ENCODE assay signal across 15 cellular contexts in genomic region chr4:151798678-151799416, GRCh38. TPM values are rescaled to one million over a fixed set of nuclear protein-coding genes. Genes with fewer than 3 reads are reported as not detected.
DNase-seq lines count a peak whose midpoint lies in the region; ATAC-seq, FAIRE-seq and TF ChIP-seq lines count a peak whose summit lies in the region.
"Had no signal": no experiment of that assay in that cellular context is flagged by ENCODE, and none has a peak within 500 bp of the region (broad histone marks: within the 10 kb centered on the region; RNA-seq: fewer than 3 reads in every experiment).

No MANE protein-coding gene starts in this region.

- peak; percentile 25 to 59; a peak in 2 of 4 replicates for TF ChIP-seq EP300 in GM12878 (IDR thresholded peaks at IDR 0.05; ENCODE audit: borderline replicate concordance in 1 of 2, control insufficient read depth in 1 of 2, low read depth in 2 of 2, low read length in 2 of 2)

- H3K4me3 ChIP-seq in GM12878 (no peak overlapping the region), brain microvascular endothelial cell (ENCODE audit: low read depth, low read length) (no peak overlapping the region)
- H3K4me3 ChIP-seq: right lobe of liver, stomach had no signal

- H3K27ac ChIP-seq in GM12878 (ENCODE audit: control insufficient read depth, insufficient read depth) (no peak overlapping the region; the same call in 1 of the 2 replicates), brain microvascular endothelial cell (no peak overlapping the region), H9 (ENCODE audit: insufficient read length, low read depth, low read length) (no peak overlapping the region)
- H3K27ac ChIP-seq: right lobe of liver, stomach had no signal

- no peaks in the 10 kb centered on the region for H3K79me1 ChIP-seq in H9 (ENCODE audit: insufficient read depth, low read depth, low read length, poor library complexity, severe bottlenecking)

- H3T11ph ChIP-seq in H9 (ENCODE audit: low read length): no peak overlapping the region

- H3K79me2 ChIP-seq in GM12878 (ENCODE audit: control insufficient read depth, insufficient read depth, low read length): no peaks in the 10 kb centered on the region
- H3K79me2 ChIP-seq in H9 (ENCODE audit: insufficient read depth, low read length): no peaks in the 10 kb centered on the region

- H2BK5ac ChIP-seq in H9 (ENCODE audit: insufficient read length, low read length): no peak overlapping the region

- peaks cover 12 to 23% of the 10 kb centered on the region in 2 experiments; a peak in 3 of 4 replicates for H3K4me1 Mint-ChIP-seq in H9

- H3K14ac ChIP-seq in H9 (ENCODE audit: insufficient read depth, low read length): no peak overlapping the region

- peaks cover 0 to 3% of the 10 kb centered on the region in 2 experiments; a peak in 1 of 5 replicates for H3K9me3 Mint-ChIP-seq in H9
- H3K9me3 Mint-ChIP-seq: activated naive CD4-positive, alpha-beta T cell treated with anti-CD3 and anti-CD28 coated beads for 36 hours; endodermal cell had no signal

- no peak overlapping the region for H3K56ac ChIP-seq in H9 (ENCODE audit: insufficient read length, low read depth, low read length)

- no peak overlapping the region for H2BK120ac ChIP-seq in H9 (ENCODE audit: low read depth, low read length, poor library complexity, severe bottlenecking)

- H3K18ac ChIP-seq in H9 (ENCODE audit: insufficient read length, low read depth, low read length): no peak overlapping the region

- no peak overlapping the region for H2AK5ac ChIP-seq in H9 (ENCODE audit: insufficient read length, low read length)

- H4K8ac ChIP-seq in H9 (replicated peaks; ENCODE audit: insufficient read length, low read depth, low read length): no peak overlapping the region

- ATAC-seq in GM19455 (IDR thresholded peaks at IDR 0.05; ENCODE audit: unreplicated experiment): peak; percentile 66
- ATAC-seq in HG03060 (IDR thresholded peaks at IDR 0.05; ENCODE audit: low read depth, unreplicated experiment): peak; percentile 77
- peak; percentile 84 for ATAC-seq in GM12878
- ATAC-seq: right lobe of liver had no signal

- H3K9ac ChIP-seq in GM12878 (ENCODE audit: control insufficient read depth, insufficient read depth, low read length) (no peak overlapping the region), H9 (ENCODE audit: extremely low read depth, insufficient read length, low read length) (no peak overlapping the region)

- DNase-seq in GM12892 (ENCODE audit: insufficient read length) (no peak), GM12878 (ENCODE audit: low read depth, low spot score) (peak; percentile 57), NCI-H2029 treated with DMSO at 0.1 percent for 48 hours (lab: John Stamatoyannopoulos, UW) (no peak), globus pallidus (ENCODE audit: low spot score) (no peak), brain microvascular endothelial cell (no peak), H9 (no peak)
- DNase-seq: activated naive CD4-positive, alpha-beta T cell treated with anti-CD3 and anti-CD28 coated beads for 36 hours; CD4-positive, CD25-positive, alpha-beta regulatory T cell; endodermal cell; NCI-H446; right lobe of liver; stomach; T-helper 2 cell had no signal

- in situ Hi-C loops in GM12878 (cut with MboI): no loop called here
- in situ Hi-C loops in brain microvascular endothelial cell (cut with HindIII; ENCODE audit: low pct_ligation_motif_present, low sequenced_read_pairs): no loop called here

- TF ChIP-seq POLR2A in GM12892 (IDR thresholded peaks at IDR 0.05; ENCODE audit: low read depth, low read length) (no peak), GM12878 (IDR thresholded peaks at IDR 0.05; ENCODE audit: low read depth, low read length) (no peak)

- CTCF ChIA-PET in GM12878 (lab: Yijun Ruan, JAX): interaction anchor here (0.7 to 2.1 kb wide), 10 partner anchors 9 to 841 kb away, joined by 3 to 6 read pairs (median 4); no protein-coding TSS in a partner anchor

- H3K4me1 ChIP-seq in GM12878 (ENCODE audit: control insufficient read depth, insufficient read depth, low read length) (peaks cover 7% of the 10 kb centered on the region; the same call in 1 of the 2 replicates), H9 (ENCODE audit: insufficient read depth, low read length) (peaks cover 7% of the 10 kb centered on the region; the same call in 1 of the 2 replicates)

- H3K4me2 ChIP-seq in GM12878 (ENCODE audit: control insufficient read depth, insufficient read depth) (peak overlapping the region; percentile 51), H9 (ENCODE audit: insufficient read depth, insufficient read length, low read length) (no peak overlapping the region)

- TF ChIP-seq CTCF in GM12878 (IDR thresholded peaks at IDR 0.05 in 2 of 3, conservative IDR thresholded peaks at IDR 0.05 in 1 of 3; ENCODE audit: control insufficient read depth in 2 of 3, extremely low read depth in 1 of 3, insufficient read depth in 1 of 3, low read depth in 3 of 3, low read length in 3 of 3) (no peak), brain microvascular endothelial cell (IDR thresholded peaks at IDR 0.05; ENCODE audit: low read depth, low read length, missing control alignments) (no peak), H9 (conservative IDR thresholded peaks at IDR 0.05) (no peak)

- SMC1A ChIA-PET in GM12878 (lab: Charles Lee; ENCODE audit: uncharacterized antibody, unreplicated experiment): interaction anchor here (1.0 to 2.2 kb wide), 9 partner anchors 9 to 591 kb away, joined by 3 to 9 read pairs (median 4); no protein-coding TSS in a partner anchor

- no peak overlapping the region for H2BK20ac ChIP-seq in H9 (ENCODE audit: low read depth, low read length, poor library complexity, severe bottlenecking)

- TF ChIP-seq RAD21 in GM12878 (IDR thresholded peaks at IDR 0.05; ENCODE audit: insufficient read depth, low read depth, low read length): no peak

- H3K23me2 ChIP-seq in H9 (ENCODE audit: insufficient read length, low read depth, low read length, poor library complexity, severe bottlenecking): no peaks in the 10 kb centered on the region

- H3K4me3 Mint-ChIP-seq in H9: no peak overlapping the region
- H3K4me3 Mint-ChIP-seq: activated naive CD4-positive, alpha-beta T cell treated with anti-CD3 and anti-CD28 coated beads for 36 hours; CD4-positive, CD25-positive, alpha-beta regulatory T cell; endodermal cell had no signal

- RAD21 ChIA-PET in GM12878 (lab: Charles Lee; ENCODE audit: unreplicated experiment): interaction anchor here (0.7 to 1.0 kb wide), 3 partner anchors 27 to 89 kb away, joined by 3 read pairs; no protein-coding TSS in a partner anchor

- H3K4ac ChIP-seq in H9 (ENCODE audit: low read depth, low read length): no peak overlapping the region

- POLR2A ChIA-PET in GM12878 (lab: Charles Lee): interaction anchor here (1.0 to 1.2 kb wide), 2 partner anchors 9 to 18 kb away, joined by 3 read pairs; no protein-coding TSS in a partner anchor

- intact Hi-C loops in GM12878 (cut with micrococcal nuclease; ENCODE audit: unreplicated experiment): loop anchor here (2.0 kb wide), 2 partner anchors 56 to 88 kb away; no protein-coding TSS in a partner anchor

- H2AFZ ChIP-seq in GM12878 (ENCODE audit: control insufficient read depth, low read depth, low read length): no peak overlapping the region; the same call in 1 of the 2 replicates
- H2AFZ ChIP-seq in H9 (ENCODE audit: low read length): no peak overlapping the region

- H2BK15ac ChIP-seq in H9 (ENCODE audit: low read depth, low read length): no peak overlapping the region

- no peaks in the 10 kb centered on the region; the same call in 1 of the 2 replicates for H3K27me3 Mint-ChIP-seq in H9 (ENCODE audit: low read depth)
- H3K27me3 Mint-ChIP-seq: CD4-positive, CD25-positive, alpha-beta regulatory T cell had no signal

- H4K5ac ChIP-seq in H9 (ENCODE audit: insufficient read length, low read depth, low read length): no peak overlapping the region

- no peaks in the 10 kb centered on the region for H3K9me3 ChIP-seq in GM12878 (replicated peaks; ENCODE audit: control insufficient read depth, insufficient read depth, low read length)
- no peaks in the 10 kb centered on the region for H3K9me3 ChIP-seq in H9 (ENCODE audit: control insufficient read depth, low read depth, low read length)
- H3K9me3 ChIP-seq: right lobe of liver, stomach had no signal

- no peak overlapping the region for H2BK12ac ChIP-seq in H9 (ENCODE audit: insufficient read length, low read depth, low read length)

- H3K23ac ChIP-seq in H9 (ENCODE audit: insufficient read length, low read depth, low read length): no peak overlapping the region

- H3K27me3 ChIP-seq in GM12878 (replicated peaks in 1 of 2; ENCODE audit: control insufficient read depth in 2 of 2, insufficient read depth in 2 of 2, low read length in 1 of 2): no peaks in the 10 kb centered on the region
- H3K27me3 ChIP-seq in brain microvascular endothelial cell (replicated peaks): no peaks in the 10 kb centered on the region
- H3K27me3 ChIP-seq in H9 (ENCODE audit: insufficient read depth, low read length): no peaks in the 10 kb centered on the region
- H3K27me3 ChIP-seq: right lobe of liver, stomach had no signal

- H4K91ac ChIP-seq in H9 (ENCODE audit: insufficient read length, low read depth, low read length): no peak overlapping the region

- 57% methylated on average over 6 of the region's 6 CpGs for WGBS in GM12878 (ENCODE audit: insufficient coverage, insufficient replicate concordance, low lambda C conversion rate, missing lambda C conversion rate)
- no CpG with 5 or more reads among the region's 6 CpGs for whole genome bisulfite sequencing in H9 (ENCODE audit: extremely low coverage, insufficient read length, low lambda C conversion rate)

- no peak overlapping the region for H3K27ac Mint-ChIP-seq in H9
- H3K27ac Mint-ChIP-seq: activated naive CD4-positive, alpha-beta T cell treated with anti-CD3 and anti-CD28 coated beads for 36 hours; CD4-positive, CD25-positive, alpha-beta regulatory T cell; endodermal cell had no signal

- peak; percentile 93 for FAIRE-seq in GM12892 (lab: Jason Lieb, UNC)
- FAIRE-seq in GM12878 (lab: Jason Lieb, UNC): peak; percentile 84

- H3K36me3 Mint-ChIP-seq in H9 (ENCODE audit: insufficient read depth in 1 of 3, low read depth in 3 of 3): peaks cover 0 to 5% (median 2%) of the 10 kb centered on the region in 3 experiments; a peak in 2 of 7 replicates
- H3K36me3 Mint-ChIP-seq: CD4-positive, CD25-positive, alpha-beta regulatory T cell had no signal

- H4K20me1 ChIP-seq in GM12878 (ENCODE audit: control insufficient read depth, insufficient read depth) (no peaks in the 10 kb centered on the region), H9 (ENCODE audit: control insufficient read depth, insufficient read depth, insufficient read length) (no peaks in the 10 kb centered on the region)

- H3K36me3 ChIP-seq in GM12878 (ENCODE audit: control insufficient read depth in 2 of 2, insufficient read depth in 2 of 2, low read length in 1 of 2): no peaks in the 10 kb centered on the region
- H3K36me3 ChIP-seq in brain microvascular endothelial cell (replicated peaks): no peaks in the 10 kb centered on the region
- H3K36me3 ChIP-seq: right lobe of liver, stomach had no signal

- BruUV-seq in GM12878 (replicated peaks; lab: Mats Ljungman, UMichigan): no TSS peak

RNA-seq across cellular contexts. Expression of gene GATB, which starts 38.0 kb away (rescaled TPM):
- polyA plus RNA-seq in GM12892 (2012; ENCODE audit: missing spikeins): 20.6 TPM
- total RNA-seq in GM12878 (2013; cell fraction: nucleolus; rRNA removed): 38.9 and 40.1 TPM in 2 replicates
- total RNA-seq in GM12878 (2014; rRNA removed) (29.3 and 30.4 TPM in 2 replicates), GM12878 (2014; rRNA removed; fragmentation: Illumina TruSeq; extraction: Trizol) (27.1 and 29.8 TPM in 2 replicates), GM12878 (2021) (31.0 and 31.5 TPM in 2 replicates), H9 (2021) (18.9 and 21.2 TPM in 2 replicates)
- 9.9 TPM for polyA plus RNA-seq in GM12878 (2011; ENCODE audit: low read depth)
- polyA plus RNA-seq in GM12878 (2011; rRNA removed) (31.4 and 32.4 TPM in 2 replicates), GM12878 (2014; fragmentation: Illumina TruSeq; extraction: Trizol) (32.0 and 34.7 TPM in 2 replicates), GM12878 (2014; fragmentation: Nextera tagmentation; extraction: Ambion mirVana) (10 to 100 TPM; 20.5 to 25.6 TPM), GM12878 (2014; rRNA removed) (29.9 and 32.5 TPM in 2 replicates), GM12878 (2016; fragmentation: Nextera tagmentation; extraction: Ambion mirVana) (10 to 100 TPM; 34.5 to 37.3 TPM)
- polyA plus RNA-seq in GM12878 (2011; cell fraction: cytosol; rRNA removed): 26.2 and 27.6 TPM in 2 replicates
- polyA plus RNA-seq in GM12878 (2011; cell fraction: nucleus; rRNA removed): 28.1 and 30.7 TPM in 2 replicates
- polyA plus RNA-seq in GM12878 (2012): 16.2 and 16.5 TPM in 2 replicates
- 23.9 and 24.2 TPM in 2 replicates for polyA minus RNA-seq in GM12878 (2011; rRNA and poly(A)+ RNA removed)
- polyA minus RNA-seq in GM12878 (2011; cell fraction: cytosol; rRNA and poly(A)+ RNA removed): 7.2 and 10.4 TPM in 2 replicates
- polyA minus RNA-seq in GM12878 (2011; cell fraction: nucleus; rRNA and poly(A)+ RNA removed): 16.4 and 22.3 TPM in 2 replicates
